11 cellular contexts compared by ENCODE assay signal in genomic region chr1:212487774-212488435, GRCh38. TPM values are rescaled to one million over a fixed set of nuclear protein-coding genes. Genes with fewer than 3 reads are reported as not detected.
A peak's percentile ranks its signal among the peaks of the same experiment; 100 is the strongest.
DNase-seq lines count a peak whose midpoint lies in the region; ATAC-seq and TF ChIP-seq lines count a peak whose summit lies in the region.
"Had no signal": no experiment of that assay in that cellular context is flagged by ENCODE, and none has a peak within 500 bp of the region (broad histone marks: within the 10 kb centered on the region; RNA-seq: fewer than 3 reads in every experiment).

No MANE protein-coding gene starts in this region.

- H3K36me3 ChIP-seq in Peyer's patch (no peaks in the 10 kb centered on the region), esophagus muscularis mucosa (no peaks in the 10 kb centered on the region), stomach (no peaks in the 10 kb centered on the region)
- H3K36me3 ChIP-seq: BLaER1 treated with 17β-estradiol and CSF1 and Interleukin-3, amounts not matched to agents 10 nM and 100 nM had no signal

- H3K4me3 Mint-ChIP-seq in Calu3 (ENCODE audit: low read depth, unreplicated experiment), result peak overlapping the region; percentile 47

- H3K4me1 ChIP-seq in Peyer's patch, result peaks cover 0 to 30% (median 0%) of the 10 kb centered on the region in 4 donors
- H3K4me1 ChIP-seq in esophagus muscularis mucosa, result peaks cover 11 to 23% (median 18%) of the 10 kb centered on the region in 4 donors
- H3K4me1 ChIP-seq in stomach, result peaks cover 9 to 32% (median 16%) of the 10 kb centered on the region in 4 donors

- BruUV-seq in Calu3 (replicated peaks; lab: Mats Ljungman, UMichigan), result TSS peak; percentile 79

- H3K27ac Mint-ChIP-seq in Calu3 (ENCODE audit: unreplicated experiment), result peak overlapping the region; percentile 94

- peaks cover 57% of the 10 kb centered on the region for H3K4me1 Mint-ChIP-seq in Calu3 (ENCODE audit: low read depth, unreplicated experiment)

- WGBS in esophagus muscularis mucosa, result 88% methylated on average over 4 of the region's 7 CpGs
- 78 to 86% (median 85%) methylated on average over 7 of the region's 7 CpGs for WGBS in stomach, 5 donors

- no peak for DNase-seq in Calu3
- no peak for DNase-seq in Peyer's patch
- no peak for DNase-seq in esophagus muscularis mucosa (ENCODE audit: extremely low spot score)
- no peak for DNase-seq in stomach
- no peak for DNase-seq in mucosa of gallbladder (ENCODE audit: low spot score)
- DNase-seq in NCI-H226, result no peak
- no peak for DNase-seq in NCI-H187 treated with DMSO at 0.1 percent for 48 hours (lab: John Stamatoyannopoulos, UW)

- no peaks in the 10 kb centered on the region for H3K9me3 Mint-ChIP-seq in Calu3 (ENCODE audit: low read depth, unreplicated experiment)

- no peak for ATAC-seq in GM18517 (IDR thresholded peaks at IDR 0.05; ENCODE audit: unreplicated experiment)
- ATAC-seq: HCT116 had no signal

- peak overlapping the region; percentile 10 to 30 (median 28) for H3K27ac ChIP-seq in Peyer's patch
- H3K27ac ChIP-seq in esophagus muscularis mucosa (replicated peaks in 1 of 4), result peak overlapping the region; percentile 15 to 51 (median 23)
- H3K27ac ChIP-seq in stomach, result peak overlapping the region in 4 of 5 donors; percentile 25 to 58 (median 42)

- H3K27me3 Mint-ChIP-seq in Calu3 (ENCODE audit: unreplicated experiment), result no peaks in the 10 kb centered on the region

- CTCF ChIA-PET in Calu3 (lab: Charles Lee), result interaction anchor here (0.7 to 2.3 kb wide), 6 partner anchors 10 to 121 kb away, joined by 3 to 19 read pairs (median 4); no protein-coding TSS in a partner anchor

- no peak for TF ChIP-seq POLR2A in Peyer's patch (IDR thresholded peaks at IDR 0.05)
- no peak for TF ChIP-seq POLR2A in esophagus muscularis mucosa (IDR thresholded peaks at IDR 0.05; ENCODE audit: low read depth)
- TF ChIP-seq POLR2A in stomach (IDR thresholded peaks at IDR 0.05), result no peak

- H3K27me3 ChIP-seq in Peyer's patch (no peaks in the 10 kb centered on the region), esophagus muscularis mucosa (no peaks in the 10 kb centered on the region), stomach (no peaks in the 10 kb centered on the region)
- H3K27me3 ChIP-seq: BLaER1 treated with 17β-estradiol and CSF1 and Interleukin-3, amounts not matched to agents 10 nM and 100 nM had no signal

- H3K9me3 ChIP-seq in Peyer's patch (no peaks in the 10 kb centered on the region), esophagus muscularis mucosa (no peaks in the 10 kb centered on the region), stomach (no peaks in the 10 kb centered on the region)
- H3K9me3 ChIP-seq: BLaER1 treated with 17β-estradiol and CSF1 and Interleukin-3, amounts not matched to agents 10 nM and 100 nM had no signal

- peaks cover 47% of the 10 kb centered on the region for H3K36me3 Mint-ChIP-seq in Calu3 (ENCODE audit: insufficient read depth, unreplicated experiment)

- intact Hi-C loops in Calu3 (cut with micrococcal nuclease; ENCODE audit: unreplicated experiment), result loop anchor here (2.0 kb wide), 2 partner anchors 71 to 109 kb away; no protein-coding TSS in a partner anchor
- intact Hi-C loops in esophagus muscularis mucosa (cut with DNase I), result no loop called here
- intact Hi-C loops in stomach (cut with DNase I; ENCODE audit: low total_unique reads), result no loop called here

- TF ChIP-seq CTCF in Calu3 (IDR thresholded peaks at IDR 0.05; ENCODE audit: unreplicated experiment) (no peak), Peyer's patch (IDR thresholded peaks at IDR 0.05) (no peak), esophagus muscularis mucosa (IDR thresholded peaks at IDR 0.05) (no peak), stomach (IDR thresholded peaks at IDR 0.05) (no peak)

- H3K4me3 ChIP-seq in Peyer's patch (no peak overlapping the region), esophagus muscularis mucosa (no peak overlapping the region), stomach (no peak overlapping the region)
- H3K4me3 ChIP-seq: BLaER1 treated with 17β-estradiol and CSF1 and Interleukin-3, amounts not matched to agents 10 nM and 100 nM; lung had no signal

- TF ChIP-seq EP300 in esophagus muscularis mucosa (IDR thresholded peaks at IDR 0.05) (no peak), stomach (IDR thresholded peaks at IDR 0.05) (no peak)

RNA-seq across cellular contexts. Expression of gene NENF, which starts 55.2 kb away (rescaled TPM):
- total RNA-seq in Calu3 (2022) (45.1 and 45.3 TPM in 2 replicates), Peyer's patch (10 to 100 TPM; 28.2 to 61.9 (median 34.2) TPM), esophagus muscularis mucosa (10 to 100 TPM; 67.9 to 99.3 (median 91.7) TPM), stomach (10 to 100 TPM in 4 of 5 donors, 1 to 10 TPM in 1; 6.4 to 40.6 (median 35.1) TPM), mucosa of gallbladder (64.3 TPM)
- polyA plus RNA-seq in stomach, result 10 to 100 TPM; 71.1 to 96.5 (median 95.1) TPM
